1 cellular context compared by ENCODE assay signal in genomic region chr16:4350787-4351659, GRCh38.
A peak's percentile ranks its signal among the peaks of the same experiment; 100 is the strongest.
TF ChIP-seq lines count a peak whose summit lies in the region.

PAM16 (minus strand) TSS chr16:4351321; CDS start chr16:4351234, 87 bp downstream.

TF ChIP-seq in K562, 482 proteins besides CTCF, POLR2A, EP300 and RAD21 (continued from another document):
- no peak for TF ChIP-seq U2AF2 (optimal IDR thresholded peaks at IDR 0.05; ENCODE audit: low read depth, low read length)
- no peak for TF ChIP-seq TRIM25 (IDR thresholded peaks at IDR 0.05; ENCODE audit: borderline replicate concordance)
- no peak for TF ChIP-seq HDAC3 (IDR thresholded peaks at IDR 0.05; ENCODE audit: borderline replicate concordance, partially characterized antibody)
- no peak for TF ChIP-seq TARDBP (IDR thresholded peaks at IDR 0.05)
- no peak for TF ChIP-seq MECOM (CRISPR knock-in tag; IDR thresholded peaks at IDR 0.05)
- peak; percentile 92 for TF ChIP-seq ZNF184 (CRISPR knock-in tag; IDR thresholded peaks at IDR 0.05)
- no peak for TF ChIP-seq ZNF354B (CRISPR knock-in tag; IDR thresholded peaks at IDR 0.05)
- no peak for TF ChIP-seq NBN (IDR thresholded peaks at IDR 0.05; ENCODE audit: low read depth)
- no peak for TF ChIP-seq SNRNP70 (optimal IDR thresholded peaks at IDR 0.05; ENCODE audit: low read depth, low read length)
- TF ChIP-seq TCF3 (CRISPR knock-in tag; IDR thresholded peaks at IDR 0.05), result 0 out of 2 replicates have a peak, but pooled peaks have one; percentile 18
- peak; percentile 93 for TF ChIP-seq ZBTB2 (IDR thresholded peaks at IDR 0.05)
- TF ChIP-seq JUND (IDR thresholded peaks at IDR 0.05; ENCODE audit: borderline replicate concordance, low read depth, low read length), result 0 out of 2 replicates have a peak, but pooled peaks have one; percentile 17
- TF ChIP-seq JUND (tag; IDR thresholded peaks at IDR 0.05; ENCODE audit: borderline replicate concordance, low read depth, low read length), result 0 out of 3 replicates have a peak, but pooled peaks have one; percentile 19
- no peak for TF ChIP-seq KDM2B (CRISPR knock-in tag; IDR thresholded peaks at IDR 0.05)
- no peak for TF ChIP-seq ATF4 (CRISPR knock-in tag; IDR thresholded peaks at IDR 0.05)
- no peak for TF ChIP-seq ZNF449 (CRISPR knock-in tag; IDR thresholded peaks at IDR 0.05)
- no peak for TF ChIP-seq ETV1 (tag; conservative IDR thresholded peaks at IDR 0.05; ENCODE audit: low read depth)
- no peak for TF ChIP-seq HSF4 (CRISPR knock-in tag; IDR thresholded peaks at IDR 0.05; ENCODE audit: borderline replicate concordance)
- no peak for TF ChIP-seq ZNF561 (CRISPR knock-in tag; conservative IDR thresholded peaks at IDR 0.05)
- TF ChIP-seq NCOA1 (IDR thresholded peaks at IDR 0.05; ENCODE audit: low read depth), result no peak
- no peak for TF ChIP-seq ZNF224 (CRISPR knock-in tag; IDR thresholded peaks at IDR 0.05)
- TF ChIP-seq ZNF445 (CRISPR knock-in tag; IDR thresholded peaks at IDR 0.05; ENCODE audit: low read depth), result no peak
- TF ChIP-seq CXXC5 (CRISPR knock-in tag; IDR thresholded peaks at IDR 0.05), result peak; percentile 68
- TF ChIP-seq HMGXB4 (CRISPR knock-in tag; IDR thresholded peaks at IDR 0.05), result no peak
- TF ChIP-seq ARID4B (CRISPR knock-in tag; IDR thresholded peaks at IDR 0.05), result peak; percentile 79
TF ChIP-seq in K562: peak in this region for 90.
